ENCODE assay signal across 26 cellular contexts in genomic region chr6:146985966-146986365, GRCh38.
"Had no signal": no experiment of that assay in that cellular context is flagged by ENCODE, and none has a peak within 500 bp of the region (broad histone marks: within the 10 kb centered on the region; RNA-seq: fewer than 3 reads in every experiment).

No MANE protein-coding gene starts in this region.

- FAIRE-seq: urothelium cell line had no signal

- ATAC-seq: naive thymus-derived CD4-positive, alpha-beta T cell; natural killer cell; psoas muscle; right cardiac atrium; sciatic nerve; stimulated activated effector memory CD8-positive, alpha-beta T cell treated with anti-CD3 and anti-CD28 coated beads, Interleukin-12 subunit alpha, Interleukin-12 subunit beta, amount 100 ng/mL, for 72 hours; stimulated activated naive B cell treated with anti-CD40 and anti-IgM and Interleukin-4, amounts not matched to agents 10 μg/mL and 1 μg/mL and 100 μg/mL, for 72 hours had no signal

- H3K27me3 ChIP-seq: neural progenitor cell, ovary, stomach, thyroid gland, tibial nerve, upper lobe of left lung, vagina had no signal

- H3K79me2 ChIP-seq: parathyroid adenoma had no signal

- H3K27ac ChIP-seq: neural progenitor cell, ovary, parathyroid adenoma, psoas muscle, skin epidermis, stomach, thoracic aorta, thyroid gland, tibial nerve, upper lobe of left lung, vagina had no signal

- H3K4me1 ChIP-seq: neural progenitor cell, psoas muscle, tibial nerve, upper lobe of left lung, vagina had no signal

- H3K9me3 ChIP-seq: ovary, thoracic aorta, thyroid gland, upper lobe of left lung, vagina had no signal

- H3K4me2 ChIP-seq: neural progenitor cell had no signal

- H3K36me3 ChIP-seq: neural progenitor cell, ovary, stomach, thoracic aorta, thyroid gland, tibial nerve, upper lobe of left lung, vagina had no signal

- H3K9ac ChIP-seq: neural progenitor cell, parathyroid adenoma had no signal

- DNase-seq: naive thymus-derived CD4-positive, alpha-beta T cell; natural killer cell; occipital lobe; ovary; posterior cingulate gyrus; psoas muscle; right cardiac atrium; stimulated activated CD4-positive, alpha-beta T cell treated with anti-CD3 and anti-CD28 coated beads, Interleukin-15, amount 100 ng/mL, for 24 hours; stimulated activated CD4-positive, alpha-beta T cell treated with anti-CD3 and anti-CD28 coated beads, Interleukin-2, amount 100 ng/mL, for 24 hours; stimulated activated CD4-positive, alpha-beta T cell treated with anti-CD3 and anti-CD28 coated beads, Interleukin-2, amount 100 ng/mL, for 48 hours; stimulated activated CD4-positive, alpha-beta T cell treated with anti-CD3 and anti-CD28 coated beads, Interleukin-4, amount 100 ng/mL, for 24 hours; stimulated activated naive B cell treated with anti-CD40 and anti-IgM and Interleukin-4, amounts not matched to agents 10 μg/mL and 1 μg/mL and 100 μg/mL, for 72 hours; stimulated activated naive CD4-positive, alpha-beta T cell treated with Interleukin-2 at 50 U/mL for 16 hours; stomach; thyroid gland; trophoblast cell; upper lobe of left lung had no signal

- H2AFZ ChIP-seq: neural progenitor cell, parathyroid adenoma had no signal

- H3K4me3 ChIP-seq: neural progenitor cell, ovary, psoas muscle, skin epidermis, stomach, thoracic aorta, thyroid gland, tibial nerve, upper lobe of left lung, vagina had no signal
